In genomic region chr5:40441733-40442132, GRCh38 we compare ENCODE assay signal across 12 cellular contexts.
DNase-seq lines count a peak whose midpoint lies in the region; ATAC-seq, FAIRE-seq and TF ChIP-seq lines count a peak whose summit lies in the region.
"Had no signal": no experiment of that assay in that cellular context is flagged by ENCODE, and none has a peak within 500 bp of the region (broad histone marks: within the 10 kb centered on the region; RNA-seq: fewer than 3 reads in every experiment).

No MANE protein-coding gene starts in this region.

- ATAC-seq in HG02885 (IDR thresholded peaks at IDR 0.05; ENCODE audit: poor library complexity, unreplicated experiment) (peak; percentile 59), mucosa of descending colon (peak; percentile 94), GM21360 (IDR thresholded peaks at IDR 0.05; ENCODE audit: unreplicated experiment) (no peak)

- H3K4me2 ChIP-seq in BLaER1 = peak overlapping the region; percentile 69

- peaks cover 13% of the 10 kb centered on the region for H3K36me3 Mint-ChIP-seq in activated T-cell treated with anti-CD3 and anti-CD28 coated beads, Interleukin-2, amount 50 U/mL, for 24 hours (ENCODE audit: low read depth)

- H4K20me1 ChIP-seq in BLaER1 = no peaks in the 10 kb centered on the region

- H3K27me3 ChIP-seq in BLaER1 (no peaks in the 10 kb centered on the region), vagina (no peaks in the 10 kb centered on the region)
- H3K27me3 ChIP-seq: MG63, right atrium auricular region, upper lobe of left lung had no signal

- intact Hi-C loops in mucosa of descending colon (cut with DNase I, micrococcal nuclease) = loop anchor here in 1 of 2 donors (5.0 kb wide), 1 partner anchor 246 kb away; no protein-coding TSS in a partner anchor
- intact Hi-C loops in vagina (cut with DNase I) = no loop called here

- no peaks in the 10 kb centered on the region for H3K27me3 Mint-ChIP-seq in activated T-cell treated with anti-CD3 and anti-CD28 coated beads, Interleukin-2, amount 50 U/mL, for 24 hours

- H3K4me3 ChIP-seq in BLaER1 (no peak overlapping the region; the same call in 1 of the 2 replicates), mucosa of descending colon (no peak overlapping the region), vagina (no peak overlapping the region)
- H3K4me3 ChIP-seq: MG63, right atrium auricular region, upper lobe of left lung had no signal

- FAIRE-seq in urothelium cell line (lab: Jason Lieb, UNC) = no peak

- peaks cover 55% of the 10 kb centered on the region for H3K9me3 ChIP-seq in BLaER1
- peaks cover 5% of the 10 kb centered on the region for H3K9me3 ChIP-seq in mucosa of descending colon
- no peaks in the 10 kb centered on the region for H3K9me3 ChIP-seq in vagina
- H3K9me3 ChIP-seq: MG63 had no signal

- H3K9ac ChIP-seq in BLaER1 = no peak overlapping the region

- H3K27ac ChIP-seq in BLaER1 (peak overlapping the region; percentile 62), vagina (no peak overlapping the region)
- H3K27ac ChIP-seq: right atrium auricular region had no signal

- TF ChIP-seq CTCF in mucosa of descending colon (IDR thresholded peaks at IDR 0.05) (no peak), vagina (IDR thresholded peaks at IDR 0.05) (no peak)

- peaks cover 24% of the 10 kb centered on the region for H3K9me3 Mint-ChIP-seq in activated T-cell treated with anti-CD3 and anti-CD28 coated beads, Interleukin-2, amount 50 U/mL, for 24 hours

- peak overlapping the region; percentile 85 for H3K27ac Mint-ChIP-seq in activated T-cell treated with anti-CD3 and anti-CD28 coated beads, Interleukin-2, amount 50 U/mL, for 24 hours

- no peak for TF ChIP-seq POLR2A in vagina (IDR thresholded peaks at IDR 0.05)

- H3K36me3 ChIP-seq in BLaER1 (no peaks in the 10 kb centered on the region), mucosa of descending colon (ENCODE audit: low read depth) (no peaks in the 10 kb centered on the region), vagina (no peaks in the 10 kb centered on the region)
- H3K36me3 ChIP-seq: MG63, right atrium auricular region, upper lobe of left lung had no signal

- peak; percentile 65 for DNase-seq in activated T-cell treated with anti-CD3 and anti-CD28 coated beads, Interleukin-2, amount 50 U/mL, for 24 hours
- peak in 2 of 3 donors; percentile 44 to 74 for DNase-seq in mucosa of descending colon
- DNase-seq in HCEC 1CT = no peak
- no peak for DNase-seq in vagina (ENCODE audit: extremely low spot score in 2 of 2)
- no peak for DNase-seq in urothelium cell line (ENCODE audit: low spot score)
- DNase-seq: MG63, RPMI8226, upper lobe of left lung had no signal

- H3K4me1 ChIP-seq in BLaER1 (peaks cover 27% of the 10 kb centered on the region), mucosa of descending colon (ENCODE audit: low read depth) (peaks cover 19% of the 10 kb centered on the region), vagina (no peaks in the 10 kb centered on the region)
- H3K4me1 ChIP-seq: right atrium auricular region had no signal

- peak overlapping the region; percentile 68 for H3K4me3 Mint-ChIP-seq in activated T-cell treated with anti-CD3 and anti-CD28 coated beads, Interleukin-2, amount 50 U/mL, for 24 hours

- H3K4me1 Mint-ChIP-seq in activated T-cell treated with anti-CD3 and anti-CD28 coated beads, Interleukin-2, amount 50 U/mL, for 24 hours (ENCODE audit: low read depth) = peaks cover 59% of the 10 kb centered on the region

Comparison
In these comparisons a context has a peak if more than half of its experiments do, and no peak if none do; other contexts are left out.
1. DNase-seq: peak in activated T-cell treated with anti-CD3 and anti-CD28 coated beads, Interleukin-2, amount 50 U/mL, for 24 hours (single experiment) and mucosa of descending colon (2 of 3); none in HCEC 1CT (single experiment), vagina (0 of 2) and urothelium cell line (single experiment).